1 cellular context compared by ENCODE assay signal in the genomic region with DNA sequence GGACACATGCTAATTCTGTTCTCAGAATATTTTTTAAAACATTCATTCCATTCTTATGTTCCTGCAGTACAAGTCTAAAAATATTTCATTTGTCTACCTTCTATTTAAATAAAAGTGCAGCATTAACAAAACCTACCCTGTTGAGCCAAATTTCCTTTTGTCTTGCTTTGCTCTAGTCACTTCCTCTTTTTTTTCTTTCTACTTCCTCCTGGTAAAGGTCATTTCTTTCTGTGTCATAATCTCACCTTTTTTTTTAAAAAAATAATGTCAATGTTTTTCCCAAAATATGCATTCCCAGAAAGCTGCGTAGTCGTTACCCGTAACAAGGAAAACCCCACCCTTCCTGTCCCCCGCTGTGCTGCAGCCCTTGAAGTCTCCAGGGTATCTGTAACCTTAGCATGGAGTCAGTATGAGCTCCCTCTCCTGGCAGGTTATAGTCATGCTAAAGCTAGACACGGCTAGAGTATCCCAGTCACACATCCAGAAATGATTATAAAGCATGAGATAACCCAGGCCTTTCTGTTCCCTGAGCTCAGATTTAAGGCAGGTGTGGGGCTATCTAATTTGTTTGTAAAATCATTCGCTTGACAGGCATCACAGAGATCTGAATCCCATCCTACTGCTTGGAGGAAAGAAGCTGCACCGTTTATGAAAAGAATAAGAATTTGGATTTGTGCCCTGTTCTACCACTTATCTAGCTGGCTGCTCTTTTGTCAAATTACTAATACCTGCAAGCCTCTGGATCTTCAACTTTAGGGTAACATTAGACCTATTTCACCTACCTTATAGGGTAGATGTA.
A peak's percentile ranks its signal among the peaks of the same experiment; 100 is the strongest.
TF ChIP-seq lines count a peak whose summit lies in the region.

No MANE protein-coding gene starts in this region.

TF ChIP-seq in HepG2, 621 proteins besides CTCF, POLR2A, EP300 and RAD21 (continued from another document):
- TF ChIP-seq, protein P1, sequence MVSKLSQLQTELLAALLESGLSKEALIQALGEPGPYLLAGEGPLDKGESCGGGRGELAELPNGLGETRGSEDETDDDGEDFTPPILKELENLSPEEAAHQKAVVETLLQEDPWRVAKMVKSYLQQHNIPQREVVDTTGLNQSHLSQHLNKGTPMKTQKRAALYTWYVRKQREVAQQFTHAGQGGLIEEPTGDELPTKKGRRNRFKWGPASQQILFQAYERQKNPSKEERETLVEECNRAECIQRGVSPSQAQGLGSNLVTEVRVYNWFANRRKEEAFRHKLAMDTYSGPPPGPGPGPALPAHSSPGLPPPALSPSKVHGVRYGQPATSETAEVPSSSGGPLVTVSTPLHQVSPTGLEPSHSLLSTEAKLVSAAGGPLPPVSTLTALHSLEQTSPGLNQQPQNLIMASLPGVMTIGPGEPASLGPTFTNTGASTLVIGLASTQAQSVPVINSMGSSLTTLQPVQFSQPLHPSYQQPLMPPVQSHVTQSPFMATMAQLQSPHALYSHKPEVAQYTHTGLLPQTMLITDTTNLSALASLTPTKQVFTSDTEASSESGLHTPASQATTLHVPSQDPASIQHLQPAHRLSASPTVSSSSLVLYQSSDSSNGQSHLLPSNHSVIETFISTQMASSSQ (IDR thresholded peaks at IDR 0.05; ENCODE audit: low read depth) = no peak
- TF ChIP-seq, protein P1 (CRISPR knock-in tag; IDR thresholded peaks at IDR 0.05; ENCODE audit: borderline replicate concordance) = no peak
- no peak for TF ChIP-seq ZEB1 (IDR thresholded peaks at IDR 0.05; ENCODE audit: insufficient replicate concordance, low read depth)
- TF ChIP-seq SOX5 (CRISPR knock-in tag; IDR thresholded peaks at IDR 0.05; ENCODE audit: borderline replicate concordance) = 0 out of 2 replicates have a peak, but pooled peaks have one; percentile 42
- peak; percentile 57 for TF ChIP-seq ZMYM4 (CRISPR knock-in tag; IDR thresholded peaks at IDR 0.05)
- no peak for TF ChIP-seq GABPA (IDR thresholded peaks at IDR 0.05; ENCODE audit: low read depth, low read length)
- TF ChIP-seq GABPA (CRISPR knock-in tag; IDR thresholded peaks at IDR 0.05; ENCODE audit: low read depth) = peak; percentile 63; the same call in 1 of the 2 replicates
- TF ChIP-seq XBP1 (CRISPR knock-in tag; IDR thresholded peaks at IDR 0.05) = no peak
- TF ChIP-seq ZFP90 (CRISPR knock-in tag; IDR thresholded peaks at IDR 0.05; ENCODE audit: borderline replicate concordance) = no peak
- no peak for TF ChIP-seq HES4 (CRISPR knock-in tag; IDR thresholded peaks at IDR 0.05; ENCODE audit: borderline replicate concordance)
- peak; percentile 64; the same call in 1 of the 2 replicates for TF ChIP-seq KAT8 (CRISPR knock-in tag; IDR thresholded peaks at IDR 0.05)
- TF ChIP-seq FOXA1 (IDR thresholded peaks at IDR 0.05) = no peak
- TF ChIP-seq FOXA1 (CRISPR knock-in tag; IDR thresholded peaks at IDR 0.05) = no peak
- no peak for TF ChIP-seq ZNF709 (CRISPR knock-in tag; IDR thresholded peaks at IDR 0.05)
- TF ChIP-seq SMYD3 (CRISPR knock-in tag; IDR thresholded peaks at IDR 0.05) = no peak
- TF ChIP-seq MTA3 (CRISPR knock-in tag; IDR thresholded peaks at IDR 0.05) = no peak
- 0 out of 2 replicates have a peak, but pooled peaks have one; percentile 28 for TF ChIP-seq YEATS4 (CRISPR knock-in tag; IDR thresholded peaks at IDR 0.05; ENCODE audit: borderline replicate concordance)
- TF ChIP-seq, protein P2, sequence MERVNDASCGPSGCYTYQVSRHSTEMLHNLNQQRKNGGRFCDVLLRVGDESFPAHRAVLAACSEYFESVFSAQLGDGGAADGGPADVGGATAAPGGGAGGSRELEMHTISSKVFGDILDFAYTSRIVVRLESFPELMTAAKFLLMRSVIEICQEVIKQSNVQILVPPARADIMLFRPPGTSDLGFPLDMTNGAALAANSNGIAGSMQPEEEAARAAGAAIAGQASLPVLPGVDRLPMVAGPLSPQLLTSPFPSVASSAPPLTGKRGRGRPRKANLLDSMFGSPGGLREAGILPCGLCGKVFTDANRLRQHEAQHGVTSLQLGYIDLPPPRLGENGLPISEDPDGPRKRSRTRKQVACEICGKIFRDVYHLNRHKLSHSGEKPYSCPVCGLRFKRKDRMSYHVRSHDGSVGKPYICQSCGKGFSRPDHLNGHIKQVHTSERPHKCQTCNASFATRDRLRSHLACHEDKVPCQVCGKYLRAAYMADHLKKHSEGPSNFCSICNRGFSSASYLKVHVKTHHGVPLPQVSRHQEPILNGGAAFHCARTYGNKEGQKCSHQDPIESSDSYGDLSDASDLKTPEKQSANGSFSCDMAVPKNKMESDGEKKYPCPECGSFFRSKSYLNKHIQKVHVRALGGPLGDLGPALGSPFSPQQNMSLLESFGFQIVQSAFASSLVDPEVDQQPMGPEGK (CRISPR knock-in tag; IDR thresholded peaks at IDR 0.05) = peak; percentile 76
- TF ChIP-seq, protein P3, sequence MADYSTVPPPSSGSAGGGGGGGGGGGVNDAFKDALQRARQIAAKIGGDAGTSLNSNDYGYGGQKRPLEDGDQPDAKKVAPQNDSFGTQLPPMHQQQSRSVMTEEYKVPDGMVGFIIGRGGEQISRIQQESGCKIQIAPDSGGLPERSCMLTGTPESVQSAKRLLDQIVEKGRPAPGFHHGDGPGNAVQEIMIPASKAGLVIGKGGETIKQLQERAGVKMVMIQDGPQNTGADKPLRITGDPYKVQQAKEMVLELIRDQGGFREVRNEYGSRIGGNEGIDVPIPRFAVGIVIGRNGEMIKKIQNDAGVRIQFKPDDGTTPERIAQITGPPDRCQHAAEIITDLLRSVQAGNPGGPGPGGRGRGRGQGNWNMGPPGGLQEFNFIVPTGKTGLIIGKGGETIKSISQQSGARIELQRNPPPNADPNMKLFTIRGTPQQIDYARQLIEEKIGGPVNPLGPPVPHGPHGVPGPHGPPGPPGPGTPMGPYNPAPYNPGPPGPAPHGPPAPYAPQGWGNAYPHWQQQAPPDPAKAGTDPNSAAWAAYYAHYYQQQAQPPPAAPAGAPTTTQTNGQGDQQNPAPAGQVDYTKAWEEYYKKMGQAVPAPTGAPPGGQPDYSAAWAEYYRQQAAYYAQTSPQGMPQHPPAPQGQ (CRISPR knock-in tag; IDR thresholded peaks at IDR 0.05; ENCODE audit: borderline replicate concordance) = no peak
- TF ChIP-seq, protein P4, sequence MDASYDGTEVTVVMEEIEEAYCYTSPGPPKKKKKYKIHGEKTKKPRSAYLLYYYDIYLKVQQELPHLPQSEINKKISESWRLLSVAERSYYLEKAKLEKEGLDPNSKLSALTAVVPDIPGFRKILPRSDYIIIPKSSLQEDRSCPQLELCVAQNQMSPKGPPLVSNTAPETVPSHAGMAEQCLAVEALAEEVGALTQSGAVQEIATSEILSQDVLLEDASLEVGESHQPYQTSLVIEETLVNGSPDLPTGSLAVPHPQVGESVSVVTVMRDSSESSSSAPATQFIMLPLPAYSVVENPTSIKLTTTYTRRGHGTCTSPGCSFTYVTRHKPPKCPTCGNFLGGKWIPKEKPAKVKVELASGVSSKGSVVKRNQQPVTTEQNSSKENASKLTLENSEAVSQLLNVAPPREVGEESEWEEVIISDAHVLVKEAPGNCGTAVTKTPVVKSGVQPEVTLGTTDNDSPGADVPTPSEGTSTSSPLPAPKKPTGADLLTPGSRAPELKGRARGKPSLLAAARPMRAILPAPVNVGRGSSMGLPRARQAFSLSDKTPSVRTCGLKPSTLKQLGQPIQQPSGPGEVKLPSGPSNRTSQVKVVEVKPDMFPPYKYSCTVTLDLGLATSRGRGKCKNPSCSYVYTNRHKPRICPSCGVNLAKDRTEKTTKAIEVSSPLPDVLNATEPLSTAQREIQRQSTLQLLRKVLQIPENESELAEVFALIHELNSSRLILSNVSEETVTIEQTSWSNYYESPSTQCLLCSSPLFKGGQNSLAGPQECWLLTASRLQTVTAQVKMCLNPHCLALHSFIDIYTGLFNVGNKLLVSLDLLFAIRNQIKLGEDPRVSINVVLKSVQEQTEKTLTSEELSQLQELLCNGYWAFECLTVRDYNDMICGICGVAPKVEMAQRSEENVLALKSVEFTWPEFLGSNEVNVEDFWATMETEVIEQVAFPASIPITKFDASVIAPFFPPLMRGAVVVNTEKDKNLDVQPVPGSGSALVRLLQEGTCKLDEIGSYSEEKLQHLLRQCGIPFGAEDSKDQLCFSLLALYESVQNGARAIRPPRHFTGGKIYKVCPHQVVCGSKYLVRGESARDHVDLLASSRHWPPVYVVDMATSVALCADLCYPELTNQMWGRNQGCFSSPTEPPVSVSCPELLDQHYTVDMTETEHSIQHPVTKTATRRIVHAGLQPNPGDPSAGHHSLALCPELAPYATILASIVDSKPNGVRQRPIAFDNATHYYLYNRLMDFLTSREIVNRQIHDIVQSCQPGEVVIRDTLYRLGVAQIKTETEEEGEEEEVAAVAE (CRISPR knock-in tag; IDR thresholded peaks at IDR 0.05; ENCODE audit: borderline replicate concordance) = peak; percentile 23; the same call in 1 of the 2 replicates
